ENCODE assay signal across 16 cellular contexts in the genomic region with DNA sequence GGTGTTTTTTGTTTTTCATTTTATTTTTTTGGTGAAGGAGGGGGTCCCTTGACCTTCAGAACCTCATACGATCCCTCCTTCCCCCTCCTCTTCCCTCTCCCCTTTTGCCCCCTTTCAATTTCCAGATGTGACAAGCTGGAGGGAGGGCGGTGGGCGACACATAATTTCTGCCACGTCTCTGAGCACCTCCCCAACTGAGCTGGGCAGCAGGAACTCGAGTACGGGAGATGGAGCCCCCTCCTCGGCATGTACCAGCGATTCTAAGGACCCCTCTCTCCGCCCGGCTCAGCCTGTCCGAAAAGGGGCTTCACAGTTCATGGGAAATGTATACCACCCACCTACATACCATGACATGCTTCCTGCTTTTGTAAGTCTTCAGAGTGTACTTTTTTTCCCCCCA. TPM values are rescaled to one million over a fixed set of nuclear protein-coding genes. Genes with fewer than 3 reads are reported as not detected.
DNase-seq lines count a peak whose midpoint lies in the region; ATAC-seq, FAIRE-seq and TF ChIP-seq lines count a peak whose summit lies in the region.
"Had no signal": no experiment of that assay in that cellular context is flagged by ENCODE, and none has a peak within 500 bp of the region (broad histone marks: within the 10 kb centered on the region; RNA-seq: fewer than 3 reads in every experiment).

No MANE protein-coding gene starts in this region.

- POLR2A ChIA-PET in activated naive CD8-positive, alpha-beta T cell treated with anti-CD3 and anti-CD28 coated beads, Interleukin-2, amount 10 ng/mL, durations not matched to agents 7 days and 5 days (lab: Charles Lee): no interaction called here
- POLR2A ChIA-PET in activated B cell treated with CpG ODN at 0.5 μM for 24 hours (lab: Charles Lee): no interaction called here

- H3K9ac ChIP-seq in kidney (ENCODE audit: low read length in 2 of 2): no peak overlapping the region
- H3K9ac ChIP-seq: KMS-11 had no signal

- no peaks in the 10 kb centered on the region for H3K9me3 ChIP-seq in kidney (ENCODE audit: control insufficient read depth in 1 of 2, low read length in 2 of 2)
- H3K9me3 ChIP-seq: MG63 had no signal

- ATAC-seq in activated naive CD8-positive, alpha-beta T cell treated with anti-CD3 and anti-CD28 coated beads, Interleukin-2, amount 10 ng/mL, durations not matched to agents 7 days and 5 days (ENCODE audit: low read depth): no peak
- no peak for ATAC-seq in activated naive CD8-positive, alpha-beta T cell treated with anti-CD3 and anti-CD28 coated beads, Interleukin-2, amount 50 U/mL, for 24 hours
- ATAC-seq in activated B cell treated with CpG ODN at 0.5 μM for 24 hours (ENCODE audit: low read depth): no peak
- ATAC-seq in stimulated activated naive B cell treated with anti-CD40 and anti-IgM and Interleukin-4, amounts not matched to agents 10 μg/mL and 1 μg/mL and 100 μg/mL, for 72 hours (replicated peaks): no peak
- ATAC-seq: PC-3 had no signal

- no peaks in the 10 kb centered on the region for H3K4me1 ChIP-seq in kidney (ENCODE audit: control insufficient read depth in 1 of 2, insufficient read depth in 1 of 2, low read depth in 1 of 2, low read length in 2 of 2)

- peak; percentile 17 for DNase-seq in activated naive CD8-positive, alpha-beta T cell treated with anti-CD3 and anti-CD28 coated beads, Interleukin-2, amount 10 ng/mL, durations not matched to agents 7 days and 5 days
- no peak for DNase-seq in activated naive CD8-positive, alpha-beta T cell treated with anti-CD3 and anti-CD28 coated beads, Interleukin-2, amount 50 U/mL, for 24 hours
- DNase-seq in activated B cell treated with CpG ODN at 0.5 μM for 24 hours (no peak), mesenteric fat pad (ENCODE audit: low spot score) (peak; percentile 55), NAMALWA (ENCODE audit: low spot score) (no peak), kidney (no peak)
- DNase-seq in stimulated activated naive B cell treated with anti-CD40 and anti-IgM and Interleukin-4, amounts not matched to agents 10 μg/mL and 1 μg/mL and 100 μg/mL, for 72 hours: no peak
- DNase-seq: ACHN; CD4-positive, alpha-beta memory T cell; GF-D8; MG63; NCI-H1105 treated with DMSO at 0.1 percent for 48 hours; NCI-H446; PC-3 had no signal

- no peak overlapping the region for H3K4me3 Mint-ChIP-seq in activated naive CD8-positive, alpha-beta T cell treated with anti-CD3 and anti-CD28 coated beads, Interleukin-2, amount 10 ng/mL, durations not matched to agents 7 days and 5 days
- H3K4me3 Mint-ChIP-seq in activated naive CD8-positive, alpha-beta T cell treated with anti-CD3 and anti-CD28 coated beads, Interleukin-2, amount 50 U/mL, for 24 hours: no peak overlapping the region
- no peak overlapping the region for H3K4me3 Mint-ChIP-seq in activated B cell treated with CpG ODN at 0.5 μM for 24 hours
- no peak overlapping the region for H3K4me3 Mint-ChIP-seq in stimulated activated naive B cell treated with anti-CD40 and anti-IgM and Interleukin-4, amounts not matched to agents 10 μg/mL and 1 μg/mL and 100 μg/mL, for 72 hours
- H3K4me3 Mint-ChIP-seq: B cell; CD4-positive, alpha-beta memory T cell had no signal

- FAIRE-seq in kidney (lab: Jason Lieb, UNC): no peak

- H3K4me3 ChIP-seq in kidney (ENCODE audit: low read length in 2 of 2): no peak overlapping the region
- H3K4me3 ChIP-seq: MG63 had no signal

- peaks cover 40 to 65% of the 10 kb centered on the region in 2 donors for H3K36me3 ChIP-seq in kidney (ENCODE audit: control insufficient read depth in 1 of 2, insufficient read depth in 2 of 2, low read length in 2 of 2)

- H3K36me3 Mint-ChIP-seq in activated naive CD8-positive, alpha-beta T cell treated with anti-CD3 and anti-CD28 coated beads, Interleukin-2, amount 10 ng/mL, durations not matched to agents 7 days and 5 days: peaks cover 52% of the 10 kb centered on the region
- H3K36me3 Mint-ChIP-seq in activated naive CD8-positive, alpha-beta T cell treated with anti-CD3 and anti-CD28 coated beads, Interleukin-2, amount 50 U/mL, for 24 hours (ENCODE audit: low read depth): peaks cover 59% of the 10 kb centered on the region
- peaks cover 84% of the 10 kb centered on the region for H3K36me3 Mint-ChIP-seq in activated B cell treated with CpG ODN at 0.5 μM for 24 hours (ENCODE audit: low read depth)
- peaks cover 60 to 67% of the 10 kb centered on the region in 2 donors for H3K36me3 Mint-ChIP-seq in stimulated activated naive B cell treated with anti-CD40 and anti-IgM and Interleukin-4, amounts not matched to agents 10 μg/mL and 1 μg/mL and 100 μg/mL, for 72 hours

- intact Hi-C loops in activated B cell treated with CpG ODN at 0.5 μM for 24 hours (cut with micrococcal nuclease) (no loop called here), kidney (cut with DNase I) (no loop called here)

- no peaks in the 10 kb centered on the region for H3K9me3 Mint-ChIP-seq in activated naive CD8-positive, alpha-beta T cell treated with anti-CD3 and anti-CD28 coated beads, Interleukin-2, amount 10 ng/mL, durations not matched to agents 7 days and 5 days
- no peaks in the 10 kb centered on the region for H3K9me3 Mint-ChIP-seq in activated naive CD8-positive, alpha-beta T cell treated with anti-CD3 and anti-CD28 coated beads, Interleukin-2, amount 50 U/mL, for 24 hours
- H3K9me3 Mint-ChIP-seq in activated B cell treated with CpG ODN at 0.5 μM for 24 hours: no peaks in the 10 kb centered on the region
- no peaks in the 10 kb centered on the region for H3K9me3 Mint-ChIP-seq in stimulated activated naive B cell treated with anti-CD40 and anti-IgM and Interleukin-4, amounts not matched to agents 10 μg/mL and 1 μg/mL and 100 μg/mL, for 72 hours
- H3K9me3 Mint-ChIP-seq: CD4-positive, alpha-beta memory T cell had no signal

- no peak overlapping the region for H3K27ac ChIP-seq in kidney (ENCODE audit: low read depth in 2 of 2, low read length in 2 of 2)
- H3K27ac ChIP-seq: KMS-11 had no signal

- no peak overlapping the region for H3K27ac Mint-ChIP-seq in activated naive CD8-positive, alpha-beta T cell treated with anti-CD3 and anti-CD28 coated beads, Interleukin-2, amount 10 ng/mL, durations not matched to agents 7 days and 5 days
- no peak overlapping the region for H3K27ac Mint-ChIP-seq in activated naive CD8-positive, alpha-beta T cell treated with anti-CD3 and anti-CD28 coated beads, Interleukin-2, amount 50 U/mL, for 24 hours
- H3K27ac Mint-ChIP-seq in activated B cell treated with CpG ODN at 0.5 μM for 24 hours: peak overlapping the region; percentile 12
- peak overlapping the region; percentile 62 for H3K27ac Mint-ChIP-seq in stimulated activated naive B cell treated with anti-CD40 and anti-IgM and Interleukin-4, amounts not matched to agents 10 μg/mL and 1 μg/mL and 100 μg/mL, for 72 hours

- peaks cover 5% of the 10 kb centered on the region for H3K4me1 Mint-ChIP-seq in activated naive CD8-positive, alpha-beta T cell treated with anti-CD3 and anti-CD28 coated beads, Interleukin-2, amount 10 ng/mL, durations not matched to agents 7 days and 5 days
- H3K4me1 Mint-ChIP-seq in activated naive CD8-positive, alpha-beta T cell treated with anti-CD3 and anti-CD28 coated beads, Interleukin-2, amount 50 U/mL, for 24 hours: peaks cover 21% of the 10 kb centered on the region
- peaks cover 12% of the 10 kb centered on the region for H3K4me1 Mint-ChIP-seq in activated B cell treated with CpG ODN at 0.5 μM for 24 hours
- H3K4me1 Mint-ChIP-seq in stimulated activated naive B cell treated with anti-CD40 and anti-IgM and Interleukin-4, amounts not matched to agents 10 μg/mL and 1 μg/mL and 100 μg/mL, for 72 hours: peaks cover 17 to 30% of the 10 kb centered on the region in 2 donors

- TF ChIP-seq CTCF in activated B cell treated with CpG ODN at 0.5 μM for 24 hours (IDR thresholded peaks at IDR 0.05) (no peak), kidney (IDR thresholded peaks at IDR 0.05; ENCODE audit: borderline replicate concordance, extremely low read depth, insufficient read depth) (no peak)

- CTCF ChIA-PET in activated B cell treated with CpG ODN at 0.5 μM for 24 hours (lab: Charles Lee): interaction anchor here (1.1 kb wide), 1 partner anchor 97 kb away, joined by 4 read pairs; no protein-coding TSS in a partner anchor

- H3K27me3 Mint-ChIP-seq in activated naive CD8-positive, alpha-beta T cell treated with anti-CD3 and anti-CD28 coated beads, Interleukin-2, amount 10 ng/mL, durations not matched to agents 7 days and 5 days: no peaks in the 10 kb centered on the region
- H3K27me3 Mint-ChIP-seq in activated naive CD8-positive, alpha-beta T cell treated with anti-CD3 and anti-CD28 coated beads, Interleukin-2, amount 50 U/mL, for 24 hours: no peaks in the 10 kb centered on the region
- H3K27me3 Mint-ChIP-seq in activated B cell treated with CpG ODN at 0.5 μM for 24 hours: no peaks in the 10 kb centered on the region
- H3K27me3 Mint-ChIP-seq in stimulated activated naive B cell treated with anti-CD40 and anti-IgM and Interleukin-4, amounts not matched to agents 10 μg/mL and 1 μg/mL and 100 μg/mL, for 72 hours: no peaks in the 10 kb centered on the region
- H3K27me3 Mint-ChIP-seq: B cell; CD4-positive, alpha-beta memory T cell had no signal

RNA-seq across cellular contexts. Expression of a gene that starts 52.4 kb away (rescaled TPM):
- total RNA-seq in activated naive CD8-positive, alpha-beta T cell treated with anti-CD3 and anti-CD28 coated beads, Interleukin-2, amount 10 ng/mL, durations not matched to agents 7 days and 5 days: 100 to 1,000 TPM; 300 to 309 TPM
- total RNA-seq in activated B cell treated with CpG ODN at 0.5 μM for 24 hours (170 and 206 TPM in 2 replicates), mesenteric fat pad (185 TPM), kidney (227 TPM)
- polyA plus RNA-seq in kidney (ENCODE audit: insufficient read depth, low read depth, low replicate concordance): 37.4 TPM

RNA-seq across cellular contexts. Expression of a gene that starts 56.4 kb away (rescaled TPM):
- 10 to 100 TPM; 44.0 to 51.4 TPM for total RNA-seq in activated naive CD8-positive, alpha-beta T cell treated with anti-CD3 and anti-CD28 coated beads, Interleukin-2, amount 10 ng/mL, durations not matched to agents 7 days and 5 days
- total RNA-seq in activated B cell treated with CpG ODN at 0.5 μM for 24 hours (24.9 and 29.8 TPM in 2 replicates), mesenteric fat pad (17.3 TPM), kidney (36.5 TPM)
- polyA plus RNA-seq in kidney (ENCODE audit: insufficient read depth, low read depth, low replicate concordance): 32.3 TPM

Comparison
In these comparisons a context has a peak if more than half of its experiments do, and no peak if none do; other contexts are left out.
1. DNase-seq: peak in activated naive CD8-positive, alpha-beta T cell treated with anti-CD3 and anti-CD28 coated beads, Interleukin-2, amount 10 ng/mL, durations not matched to agents 7 days and 5 days (single experiment) and mesenteric fat pad (single experiment); none in activated naive CD8-positive, alpha-beta T cell treated with anti-CD3 and anti-CD28 coated beads, Interleukin-2, amount 50 U/mL, for 24 hours (single experiment), activated B cell treated with CpG ODN at 0.5 μM for 24 hours (single experiment), stimulated activated naive B cell treated with anti-CD40 and anti-IgM and Interleukin-4, amounts not matched to agents 10 μg/mL and 1 μg/mL and 100 μg/mL, for 72 hours (single experiment), NAMALWA (single experiment) and kidney (single experiment).
2. H3K27ac Mint-ChIP-seq: peak in activated B cell treated with CpG ODN at 0.5 μM for 24 hours (single experiment) and stimulated activated naive B cell treated with anti-CD40 and anti-IgM and Interleukin-4, amounts not matched to agents 10 μg/mL and 1 μg/mL and 100 μg/mL, for 72 hours (single experiment); none in activated naive CD8-positive, alpha-beta T cell treated with anti-CD3 and anti-CD28 coated beads, Interleukin-2, amount 10 ng/mL, durations not matched to agents 7 days and 5 days (single experiment) and activated naive CD8-positive, alpha-beta T cell treated with anti-CD3 and anti-CD28 coated beads, Interleukin-2, amount 50 U/mL, for 24 hours (single experiment).